Comparison of ENCODE assay signal across 14 cellular contexts in genomic region chr3:166186003-166186402, GRCh38.
DNase-seq lines count a peak whose midpoint lies in the region; ATAC-seq and TF ChIP-seq lines count a peak whose summit lies in the region.
"Had no signal": no experiment of that assay in that cellular context is flagged by ENCODE, and none has a peak within 500 bp of the region (broad histone marks: within the 10 kb centered on the region; RNA-seq: fewer than 3 reads in every experiment).

No MANE protein-coding gene starts in this region.

- no peak for ATAC-seq in HG03139 (IDR thresholded peaks at IDR 0.05; ENCODE audit: unreplicated experiment)

- no peak for TF ChIP-seq CTCF in SU-DHL-6 (IDR thresholded peaks at IDR 0.05; ENCODE audit: insufficient read depth, low read length, poor library complexity, severe bottlenecking)

- H3K27me3 ChIP-seq in SU-DHL-6 (ENCODE audit: low read length) (no peaks in the 10 kb centered on the region), mesenchymal stem cell (ENCODE audit: control insufficient read depth in 1 of 2, insufficient read depth in 1 of 2, low read length in 2 of 2) (no peaks in the 10 kb centered on the region), neuronal stem cell (ENCODE audit: control insufficient read depth in 3 of 3, insufficient read depth in 3 of 3, low read depth in 1 of 3, low read length in 3 of 3) (no peaks in the 10 kb centered on the region)

- no peaks in the 10 kb centered on the region for H3K9me2 ChIP-seq in SU-DHL-6 (replicated peaks; ENCODE audit: insufficient read depth, low read length)

- H2BK15ac ChIP-seq in mesenchymal stem cell (ENCODE audit: low read depth, poor library complexity, severe bottlenecking) (no peak overlapping the region), neuronal stem cell (ENCODE audit: low read length) (no peak overlapping the region)

- H2BK12ac ChIP-seq in mesenchymal stem cell (ENCODE audit: low read length in 2 of 2) (no peak overlapping the region), neuronal stem cell (ENCODE audit: low read length) (no peak overlapping the region)

- H2BK120ac ChIP-seq in mesenchymal stem cell (ENCODE audit: low read depth, low read length), result no peak overlapping the region
- H2BK120ac ChIP-seq in neuronal stem cell (ENCODE audit: low read depth, low read length), result no peak overlapping the region

- H4K8ac ChIP-seq in mesenchymal stem cell (ENCODE audit: low read length), result no peak overlapping the region
- H4K8ac ChIP-seq in neuronal stem cell (ENCODE audit: low read depth, low read length), result no peak overlapping the region

- no peaks in the 10 kb centered on the region for H4K20me1 ChIP-seq in SU-DHL-6 (ENCODE audit: low read depth, low read length)

- H2AFZ ChIP-seq in SU-DHL-6 (ENCODE audit: low read depth, low read length, severe bottlenecking) (peak overlapping the region; percentile 57), mesenchymal stem cell (ENCODE audit: low read depth, low read length) (no peak overlapping the region), neuronal stem cell (ENCODE audit: low read length) (peak overlapping the region; percentile 1)
- H2AFZ ChIP-seq: GM23248 had no signal

- H3K4me2 ChIP-seq in SU-DHL-6 (ENCODE audit: low read depth, low read length, poor library complexity, severe bottlenecking), result no peak overlapping the region
- no peak overlapping the region for H3K4me2 ChIP-seq in mesenchymal stem cell (ENCODE audit: low read length, poor library complexity, severe bottlenecking)
- no peak overlapping the region for H3K4me2 ChIP-seq in neuronal stem cell (ENCODE audit: insufficient read depth, low read length, poor library complexity, severe bottlenecking)

- H2AK5ac ChIP-seq in mesenchymal stem cell (ENCODE audit: low read length, severe bottlenecking) (no peak overlapping the region), neuronal stem cell (ENCODE audit: low read depth, low read length) (no peak overlapping the region)

- H4K91ac ChIP-seq in mesenchymal stem cell (ENCODE audit: low read length) (no peak overlapping the region), neuronal stem cell (ENCODE audit: low read depth, low read length, poor library complexity) (no peak overlapping the region)

- H3K18ac ChIP-seq in mesenchymal stem cell (ENCODE audit: low read depth in 1 of 2, low read length in 2 of 2), result no peak overlapping the region
- H3K18ac ChIP-seq in neuronal stem cell (ENCODE audit: low read length), result no peak overlapping the region

- H3K79me1 ChIP-seq in mesenchymal stem cell (replicated peaks; ENCODE audit: low read length, poor library complexity, severe bottlenecking) (no peaks in the 10 kb centered on the region), neuronal stem cell (ENCODE audit: low read depth, low read length) (no peaks in the 10 kb centered on the region)

- no peak overlapping the region for H3K23ac ChIP-seq in mesenchymal stem cell (ENCODE audit: low read length in 2 of 2)
- no peak overlapping the region for H3K23ac ChIP-seq in neuronal stem cell (ENCODE audit: low read depth, low read length, poor library complexity)

- H3K14ac ChIP-seq in mesenchymal stem cell (ENCODE audit: low read length in 2 of 2) (no peak overlapping the region), neuronal stem cell (ENCODE audit: low read length) (no peak overlapping the region)

- H3K27ac ChIP-seq in SU-DHL-6 (ENCODE audit: low read depth, low read length), result no peak overlapping the region
- no peak overlapping the region for H3K27ac ChIP-seq in mesenchymal stem cell (ENCODE audit: low read length, poor library complexity, severe bottlenecking)
- no peak overlapping the region for H3K27ac ChIP-seq in neuronal stem cell (replicated peaks; ENCODE audit: low read length)
- H3K27ac ChIP-seq: GM23248 had no signal

- no peaks in the 10 kb centered on the region for H3K79me2 ChIP-seq in SU-DHL-6 (ENCODE audit: insufficient read depth, low read length)

- no peaks in the 10 kb centered on the region for H3F3A ChIP-seq in SU-DHL-6 (ENCODE audit: insufficient read depth)

- no peaks in the 10 kb centered on the region for H3K36me3 ChIP-seq in SU-DHL-6 (ENCODE audit: low read length)
- no peaks in the 10 kb centered on the region for H3K36me3 ChIP-seq in mesenchymal stem cell (ENCODE audit: control insufficient read depth in 1 of 2, insufficient read depth in 2 of 2, low read depth in 1 of 2, low read length in 2 of 2)
- H3K36me3 ChIP-seq in neuronal stem cell (replicated peaks in 1 of 2; ENCODE audit: control insufficient read depth in 2 of 2, insufficient read depth in 2 of 2, low read length in 2 of 2), result no peaks in the 10 kb centered on the region

- no peak overlapping the region for H2BK5ac ChIP-seq in mesenchymal stem cell (ENCODE audit: low read depth, low read length, poor library complexity, severe bottlenecking)
- no peak overlapping the region for H2BK5ac ChIP-seq in neuronal stem cell (ENCODE audit: low read length)

- H3K9me3 ChIP-seq in SU-DHL-6 (ENCODE audit: insufficient read depth, low read length) (no peaks in the 10 kb centered on the region), mesenchymal stem cell (ENCODE audit: control insufficient read depth, low read length) (peaks cover 13% of the 10 kb centered on the region), neuronal stem cell (replicated peaks in 1 of 2; ENCODE audit: control insufficient read depth in 2 of 2, insufficient read depth in 1 of 2, low read depth in 1 of 2, low read length in 2 of 2) (peaks cover 0 to 2% of the 10 kb centered on the region in 2 donors)

- H3K4me3 ChIP-seq in SU-DHL-6 (ENCODE audit: insufficient read depth, low read length, poor library complexity, severe bottlenecking) (no peak overlapping the region), mesenchymal stem cell (ENCODE audit: insufficient read depth in 1 of 2, low read depth in 1 of 2, low read length in 2 of 2) (no peak overlapping the region), neuronal stem cell (ENCODE audit: low read length in 2 of 2) (no peak overlapping the region)
- H3K4me3 ChIP-seq: GM23248 had no signal

- no peaks in the 10 kb centered on the region for H3K4me1 ChIP-seq in mesenchymal stem cell (ENCODE audit: control insufficient read depth, insufficient read depth, low read depth, low read length)
- peaks cover 0 to 3% of the 10 kb centered on the region in 2 donors for H3K4me1 ChIP-seq in neuronal stem cell (ENCODE audit: control insufficient read depth in 2 of 2, insufficient read depth in 1 of 2, low read depth in 1 of 2, low read length in 2 of 2)

- peak; percentile 5 for DNase-seq in mesenchymal stem cell
- DNase-seq in neuronal stem cell (ENCODE audit: low spot score), result no peak
- no peak for DNase-seq in DMS153 (lab: John Stamatoyannopoulos, UW)
- no peak for DNase-seq in HuH-7.5 (ENCODE audit: low spot score)
- DNase-seq: C1 segment of cervical spinal cord; Calu3; CD4-positive, alpha-beta memory T cell; COR-L47; DND-41; GM23248; H7; HCEC 1CT had no signal

- H3K4ac ChIP-seq in mesenchymal stem cell (ENCODE audit: low read depth in 1 of 2, low read length in 2 of 2), result no peak overlapping the region
- no peak overlapping the region for H3K4ac ChIP-seq in neuronal stem cell (ENCODE audit: low read length)

- H3K9ac ChIP-seq in SU-DHL-6 (ENCODE audit: low read length) (no peak overlapping the region), mesenchymal stem cell (ENCODE audit: low read length) (no peak overlapping the region), neuronal stem cell (ENCODE audit: low read depth, low read length, poor library complexity) (no peak overlapping the region)
- H3K9ac ChIP-seq: GM23248 had no signal
